ENCODE assay signal across 1 cellular context in the genomic region with DNA sequence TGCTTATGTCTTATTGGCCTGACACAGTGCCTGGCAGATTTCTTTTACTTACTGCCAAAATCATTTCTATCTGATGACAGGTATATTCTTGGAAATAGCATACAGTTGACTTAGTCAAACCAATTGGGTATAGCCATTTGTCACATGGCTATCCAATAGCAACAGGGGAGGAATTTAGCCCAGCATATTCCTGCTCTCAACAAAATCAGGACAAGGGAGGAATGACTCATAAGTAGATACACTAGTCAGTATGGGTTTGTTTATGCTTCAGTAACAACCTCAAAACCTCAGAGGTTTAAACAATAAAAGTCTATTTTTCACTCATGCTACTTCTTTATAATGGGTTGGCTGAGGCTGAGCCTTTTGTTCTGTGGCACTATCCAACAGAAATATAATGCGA.
TF ChIP-seq lines count a peak whose summit lies in the region.

No MANE protein-coding gene starts in this region.

TF ChIP-seq in IMR-90, 13 proteins besides CTCF, POLR2A, EP300 and RAD21:
- TF ChIP-seq, protein P1, sequence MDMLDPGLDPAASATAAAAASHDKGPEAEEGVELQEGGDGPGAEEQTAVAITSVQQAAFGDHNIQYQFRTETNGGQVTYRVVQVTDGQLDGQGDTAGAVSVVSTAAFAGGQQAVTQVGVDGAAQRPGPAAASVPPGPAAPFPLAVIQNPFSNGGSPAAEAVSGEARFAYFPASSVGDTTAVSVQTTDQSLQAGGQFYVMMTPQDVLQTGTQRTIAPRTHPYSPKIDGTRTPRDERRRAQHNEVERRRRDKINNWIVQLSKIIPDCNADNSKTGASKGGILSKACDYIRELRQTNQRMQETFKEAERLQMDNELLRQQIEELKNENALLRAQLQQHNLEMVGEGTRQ (IDR thresholded peaks at IDR 0.05; ENCODE audit: low read depth, low read length): no peak; the same call in 1 of the 2 replicates
- TF ChIP-seq FOS (IDR thresholded peaks at IDR 0.05; ENCODE audit: low read depth, low read length): 0 out of 2 replicates have a peak, but pooled peaks have one; percentile 10
